ENCODE assay signal across 16 cellular contexts in genomic region chr6:168190646-168191443, GRCh38.
"Had no signal": no experiment of that assay in that cellular context is flagged by ENCODE, and none has a peak within 500 bp of the region (broad histone marks: within the 10 kb centered on the region; RNA-seq: fewer than 3 reads in every experiment).

No MANE protein-coding gene starts in this region.

- H3K9me3 ChIP-seq: ascending aorta, breast epithelium, left ventricle myocardium inferior, psoas muscle, tibial nerve had no signal

- ATAC-seq: esophagus mucosa; psoas muscle; stimulated activated memory B cell treated with anti-CD40 and anti-IgM and Interleukin-4, amounts not matched to agents 10 μg/mL and 1 μg/mL and 100 μg/mL, for 72 hours; T-cell had no signal

- DNase-seq: activated CD4-positive, alpha-beta T cell treated with anti-CD3 and anti-CD28 coated beads, Interleukin-2, amount 10 ng/mL, durations not matched to agents 7 days and 5 days; activated naive CD4-positive, alpha-beta T cell treated with anti-CD3 and anti-CD28 coated beads, Interleukin-2, amount 10 ng/mL, durations not matched to agents 7 days and 5 days; activated T-cell treated with anti-CD3 and anti-CD28 coated beads for 4 hours; left ventricle myocardium inferior; mesenchymal stem cell; nephron progenitor cell; psoas muscle; stimulated activated CD4-positive, alpha-beta T cell treated with anti-CD3 and anti-CD28 coated beads, Interleukin-2, amount 100 ng/mL, for 48 hours; T-cell; T-helper 9 cell had no signal

- H3K27ac ChIP-seq: ascending aorta, breast epithelium, left ventricle myocardium inferior, psoas muscle, SK-N-MC, tibial nerve had no signal

- H3K4me3 ChIP-seq: ascending aorta, breast epithelium, left ventricle myocardium inferior, psoas muscle, SK-N-MC, tibial nerve had no signal

- H3K4me1 ChIP-seq: ascending aorta, left ventricle myocardium inferior, psoas muscle, tibial nerve had no signal

- H3K27me3 ChIP-seq: ascending aorta, tibial nerve had no signal

- H3K36me3 ChIP-seq: ascending aorta, breast epithelium, left ventricle myocardium inferior, tibial nerve had no signal
